In genomic region chr16:47052666-47053640, GRCh38 we compare ENCODE assay signal across 2 cellular contexts.
A peak's percentile ranks its signal among the peaks of the same experiment; 100 is the strongest.
TF ChIP-seq lines count a peak whose summit lies in the region.

No MANE protein-coding gene starts in this region.

TF ChIP-seq in IMR-90, 13 proteins besides CTCF, POLR2A, EP300 and RAD21 (continued from another document):
- TF ChIP-seq USF2 (IDR thresholded peaks at IDR 0.05; ENCODE audit: low read depth, low read length) (no peak), ELK1 (IDR thresholded peaks at IDR 0.05; ENCODE audit: borderline replicate concordance, low read depth, low read length) (no peak), CHD1 (IDR thresholded peaks at IDR 0.05; ENCODE audit: low read depth, low read length) (no peak), CEBPB (IDR thresholded peaks at IDR 0.05; ENCODE audit: low read depth, low read length) (no peak), RFX5 (IDR thresholded peaks at IDR 0.05; ENCODE audit: low read depth, low read length) (no peak), BHLHE40 (IDR thresholded peaks at IDR 0.05; ENCODE audit: low read depth, low read length) (no peak), RCOR1 (IDR thresholded peaks at IDR 0.05; ENCODE audit: insufficient replicate concordance, low read length) (no peak), SMC3 (IDR thresholded peaks at IDR 0.05; ENCODE audit: low read depth, low read length) (no peak), MAZ (IDR thresholded peaks at IDR 0.05; ENCODE audit: borderline replicate concordance, low read depth, low read length) (no peak), NFE2L2 (IDR thresholded peaks at IDR 0.05; ENCODE audit: low read depth, low read length) (no peak)
TF ChIP-seq in IMR-90: peak in this region for 0.

TF ChIP-seq in K562, 482 proteins besides CTCF, POLR2A, EP300 and RAD21 (continued from another document):
- no peak for TF ChIP-seq ZNF449 (CRISPR knock-in tag; IDR thresholded peaks at IDR 0.05)
- TF ChIP-seq USF2 (CRISPR knock-in tag; IDR thresholded peaks at IDR 0.05): peak; percentile 7; the same call in 1 of the 2 replicates
- no peak for TF ChIP-seq HNRNPLL (IDR thresholded peaks at IDR 0.05; ENCODE audit: low read depth, low read length, poor library complexity, severe bottlenecking)
- no peak for TF ChIP-seq TAF7 (tag; IDR thresholded peaks at IDR 0.05)
- no peak for TF ChIP-seq CREB3 (tag; conservative IDR thresholded peaks at IDR 0.05; ENCODE audit: low read depth)
